21 cellular contexts compared by ENCODE assay signal in genomic region chr11:102332611-102332994, GRCh38. TPM values are rescaled to one million over a fixed set of nuclear protein-coding genes. Genes with fewer than 3 reads are reported as not detected.
DNase-seq lines count a peak whose midpoint lies in the region; ATAC-seq and TF ChIP-seq lines count a peak whose summit lies in the region.
"Had no signal": no experiment of that assay in that cellular context is flagged by ENCODE, and none has a peak within 500 bp of the region (broad histone marks: within the 10 kb centered on the region; RNA-seq: fewer than 3 reads in every experiment).

No MANE protein-coding gene starts in this region.

- H3K4me1 ChIP-seq in foreskin keratinocyte (peaks cover 32% of the 10 kb centered on the region), body of pancreas (no peaks in the 10 kb centered on the region), endodermal cell (ENCODE audit: control insufficient read depth, insufficient read depth, low read length) (no peaks in the 10 kb centered on the region)

- intact Hi-C loops in body of pancreas (cut with DNase I), result no loop called here

- H3K9ac ChIP-seq in endodermal cell (ENCODE audit: extremely low read depth, low read length, poor library complexity, severe bottlenecking), result no peak overlapping the region

- H3K4me3 ChIP-seq in body of pancreas, result no peak overlapping the region
- H3K4me3 ChIP-seq in endodermal cell (ENCODE audit: low read length), result no peak overlapping the region
- H3K4me3 ChIP-seq: PC-9 had no signal

- H3K27ac Mint-ChIP-seq in activated T-cell treated with anti-CD3 and anti-CD28 coated beads, Interleukin-2, amount 50 U/mL, for 72 hours, result peak overlapping the region; percentile 79
- peak overlapping the region; percentile 88 for H3K27ac Mint-ChIP-seq in T-helper 17 cell
- no peak overlapping the region for H3K27ac Mint-ChIP-seq in endodermal cell

- H3K9me3 ChIP-seq in T-helper 17 cell (ENCODE audit: control insufficient read depth, low read length, poor library complexity, severe bottlenecking) (no peaks in the 10 kb centered on the region), body of pancreas (no peaks in the 10 kb centered on the region), endodermal cell (ENCODE audit: control insufficient read depth, low read length) (no peaks in the 10 kb centered on the region)

- H3K4me3 Mint-ChIP-seq in activated T-cell treated with anti-CD3 and anti-CD28 coated beads, Interleukin-2, amount 50 U/mL, for 72 hours, result no peak overlapping the region
- no peak overlapping the region for H3K4me3 Mint-ChIP-seq in T-helper 17 cell
- no peak overlapping the region for H3K4me3 Mint-ChIP-seq in endodermal cell

- H3K27ac ChIP-seq in foreskin keratinocyte (no peak overlapping the region), body of pancreas (no peak overlapping the region), endodermal cell (ENCODE audit: low read depth, low read length) (no peak overlapping the region)
- H3K27ac ChIP-seq: HL-60, PC-9 had no signal

- H3K9me3 Mint-ChIP-seq in activated T-cell treated with anti-CD3 and anti-CD28 coated beads, Interleukin-2, amount 50 U/mL, for 72 hours, result no peaks in the 10 kb centered on the region
- H3K9me3 Mint-ChIP-seq in endodermal cell, result no peaks in the 10 kb centered on the region

- peak in 1 of 2 donors; percentile 65 for ATAC-seq in activated T-cell treated with anti-CD3 and anti-CD28 coated beads, Interleukin-2, amount 50 U/mL, for 72 hours (replicated peaks in 1 of 2)
- ATAC-seq in T-helper 17 cell (no peak), foreskin keratinocyte (peak; percentile 44), GM18868 (IDR thresholded peaks at IDR 0.05; ENCODE audit: unreplicated experiment) (no peak), body of pancreas (no peak)
- ATAC-seq in stimulated activated naive CD8-positive, alpha-beta T cell treated with anti-CD3 and anti-CD28 coated beads, Interleukin-15, Interleukin-2, amounts not matched to agents 100 U/mL and 50 U/mL, for 24 hours, result peak; percentile 82
- ATAC-seq: right cardiac atrium had no signal

- peaks cover 4% of the 10 kb centered on the region for H3K4me1 Mint-ChIP-seq in activated T-cell treated with anti-CD3 and anti-CD28 coated beads, Interleukin-2, amount 50 U/mL, for 72 hours (ENCODE audit: low read depth)
- H3K4me1 Mint-ChIP-seq in T-helper 17 cell, result peaks cover 17% of the 10 kb centered on the region
- H3K4me1 Mint-ChIP-seq in endodermal cell, result no peaks in the 10 kb centered on the region

- no peaks in the 10 kb centered on the region for H3K27me3 ChIP-seq in foreskin keratinocyte
- no peaks in the 10 kb centered on the region for H3K27me3 ChIP-seq in body of pancreas
- no peaks in the 10 kb centered on the region for H3K27me3 ChIP-seq in endodermal cell (ENCODE audit: control insufficient read depth, insufficient read depth, low read length, poor library complexity, severe bottlenecking)

- WGBS in body of pancreas, 2 donors, result 81 to 85% methylated on average over 1 of the region's 1 CpG
- WGBS in endodermal cell (ENCODE audit: insufficient coverage in 1 of 2, insufficient read length in 1 of 2), 2 experiments, result 97 to 100% methylated on average over 1 of the region's 1 CpG

- H3K36me3 ChIP-seq in body of pancreas (replicated peaks in 1 of 2; ENCODE audit: insufficient read depth in 1 of 2, low read depth in 2 of 2) (peaks cover 0 to 20% of the 10 kb centered on the region in 2 donors), endodermal cell (ENCODE audit: control insufficient read depth, insufficient read depth, low read length) (no peaks in the 10 kb centered on the region)

- H3K27me3 Mint-ChIP-seq in activated T-cell treated with anti-CD3 and anti-CD28 coated beads, Interleukin-2, amount 50 U/mL, for 72 hours (ENCODE audit: low read depth), result no peaks in the 10 kb centered on the region
- H3K27me3 Mint-ChIP-seq in T-helper 17 cell (no peaks in the 10 kb centered on the region), endodermal cell (ENCODE audit: insufficient read depth) (peaks cover 2% of the 10 kb centered on the region)

- H3K36me3 Mint-ChIP-seq in activated T-cell treated with anti-CD3 and anti-CD28 coated beads, Interleukin-2, amount 50 U/mL, for 72 hours (ENCODE audit: insufficient read depth in 2 of 2), result peaks cover 16 to 56% of the 10 kb centered on the region in 2 donors
- H3K36me3 Mint-ChIP-seq in T-helper 17 cell (ENCODE audit: low read depth) (peaks cover 15% of the 10 kb centered on the region), endodermal cell (ENCODE audit: low read depth) (no peaks in the 10 kb centered on the region)

- TF ChIP-seq CTCF in foreskin keratinocyte (conservative IDR thresholded peaks at IDR 0.05), result no peak
- TF ChIP-seq CTCF in body of pancreas (IDR thresholded peaks at IDR 0.05), result no peak
- no peak for TF ChIP-seq CTCF in endodermal cell (conservative IDR thresholded peaks at IDR 0.05)

- no peak for DNase-seq in activated T-cell treated with anti-CD3 and anti-CD28 coated beads, Interleukin-2, amount 50 U/mL, for 72 hours
- DNase-seq in activated T-cell treated with anti-CD3 and anti-CD28 coated beads, Interleukin-2, amount 50 U/mL, for 1 hour, result no peak
- DNase-seq in T-helper 17 cell (no peak), foreskin keratinocyte (no peak), body of pancreas (no peak), endodermal cell (no peak)
- no peak for DNase-seq in stimulated activated naive CD8-positive, alpha-beta T cell treated with anti-CD3 and anti-CD28 coated beads, Interleukin-15, Interleukin-2, amounts not matched to agents 100 U/mL and 50 U/mL, for 24 hours
- DNase-seq: activated CD4-positive, alpha-beta T cell treated with anti-CD3 and anti-CD28 coated beads for 48 hours; amniotic stem cell; cerebellar nuclear complex; effector memory CD4-positive, alpha-beta T cell; KBM-7; kidney glomerular epithelial cell; midbrain; NCI-H1105 treated with DMSO at 0.1 percent for 48 hours; NCI-H69; right cardiac atrium; T1000 had no signal

- no peak for TF ChIP-seq POLR2A in body of pancreas (IDR thresholded peaks at IDR 0.05)

RNA-seq across cellular contexts. Expression of gene BIRC2, which starts 14.4 kb away (rescaled TPM):
- 10 to 100 TPM; 38.3 to 44.4 TPM for total RNA-seq in activated T-cell treated with anti-CD3 and anti-CD28 coated beads, Interleukin-2, amount 50 U/mL, for 72 hours
- total RNA-seq in T-helper 17 cell, result 10 to 100 TPM; 76.6 to 77.9 TPM
- total RNA-seq in foreskin keratinocyte, result 52.7 and 57.3 TPM in 2 replicates
- 25.8 and 27.1 TPM in 2 replicates for polyA plus RNA-seq in foreskin keratinocyte
- 10 to 100 TPM; 46.5 to 53.2 TPM for total RNA-seq in body of pancreas
- total RNA-seq in endodermal cell, result 10 to 100 TPM; 45.4 to 55.3 TPM
- 50.3 TPM for polyA plus RNA-seq in endodermal cell (2013, experiment 1 of 2)
- polyA plus RNA-seq in endodermal cell (2013, experiment 2 of 2), result 37.7 TPM

RNA-seq across cellular contexts. Expression of gene BIRC3, which starts 15.3 kb away (rescaled TPM):
- 100 to 1,000 TPM; 123 to 155 TPM for total RNA-seq in activated T-cell treated with anti-CD3 and anti-CD28 coated beads, Interleukin-2, amount 50 U/mL, for 72 hours
- total RNA-seq in T-helper 17 cell (100 to 1,000 TPM; 117 to 139 TPM), foreskin keratinocyte (6.7 and 10.1 TPM in 2 replicates), body of pancreas (10 to 100 TPM in 1 of 2 donors, 1 to 10 TPM in 1; 5.3 to 13.2 TPM), endodermal cell (under 1 TPM; 0.04 to 0.07 TPM)
- polyA plus RNA-seq in foreskin keratinocyte, result 2.0 and 2.8 TPM in 2 replicates
- 0.18 TPM for polyA plus RNA-seq in endodermal cell (2013, experiment 1 of 2)
- 0.41 TPM for polyA plus RNA-seq in endodermal cell (2013, experiment 2 of 2)

Comparison
In these comparisons a context has a peak if more than half of its experiments do, and no peak if none do; other contexts are left out.
1. ATAC-seq: peak in foreskin keratinocyte (single experiment) and stimulated activated naive CD8-positive, alpha-beta T cell treated with anti-CD3 and anti-CD28 coated beads, Interleukin-15, Interleukin-2, amounts not matched to agents 100 U/mL and 50 U/mL, for 24 hours (single experiment); none in T-helper 17 cell (single experiment), GM18868 (single experiment) and body of pancreas (single experiment).
2. RNA of gene BIRC3, which starts 15.3 kb away (total RNA-seq): 123 to 155 TPM in activated T-cell treated with anti-CD3 and anti-CD28 coated beads, Interleukin-2, amount 50 U/mL, for 72 hours and 117 to 139 TPM in T-helper 17 cell; 5.3 to 13.2 TPM in body of pancreas, 6.7 to 10.1 TPM in foreskin keratinocyte and 0.04 to 0.07 TPM in endodermal cell; every median in the first group is over 4 times any median in the second.